In the genomic region with DNA sequence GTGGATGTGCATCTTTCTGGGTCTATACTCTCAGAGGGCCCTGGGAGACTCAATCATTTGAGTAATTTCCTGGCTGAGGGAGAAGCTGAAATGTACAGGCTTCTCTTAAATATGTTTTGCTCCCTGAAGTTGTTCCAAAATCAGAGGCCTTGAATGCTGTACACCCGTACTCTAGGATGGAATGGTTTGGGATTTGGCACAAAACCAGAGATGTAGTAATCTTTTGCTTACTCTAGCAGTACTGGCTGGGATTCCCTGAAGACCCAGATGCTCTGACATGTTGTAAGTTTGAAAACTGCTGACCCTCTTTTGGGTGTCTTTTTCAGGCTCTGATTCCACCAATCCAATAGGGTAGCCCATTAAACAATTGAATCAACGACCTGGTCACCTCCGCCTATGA, we compare ENCODE assay signal across 28 cellular contexts. TPM values are rescaled to one million over a fixed set of nuclear protein-coding genes. Genes with fewer than 3 reads are reported as not detected.
DNase-seq lines count a peak whose midpoint lies in the region; ATAC-seq and TF ChIP-seq lines count a peak whose summit lies in the region.
"Had no signal": no experiment of that assay in that cellular context is flagged by ENCODE, and none has a peak within 500 bp of the region (broad histone marks: within the 10 kb centered on the region; RNA-seq: fewer than 3 reads in every experiment).

No MANE protein-coding gene starts in this region.

- 69% methylated on average over 3 of the region's 3 CpGs for WGBS in esophagus muscularis mucosa
- 62 to 79% (median 76%) methylated on average over 3 of the region's 3 CpGs for WGBS in stomach, 5 donors

- ATAC-seq in left lobe of liver: peak; percentile 35
- ATAC-seq in GM19463 (IDR thresholded peaks at IDR 0.05; ENCODE audit: unreplicated experiment): no peak
- ATAC-seq: activated CD4-positive, CD25-positive, alpha-beta regulatory T cell treated with anti-CD3 and anti-CD28 coated beads, Interleukin-2, amount 50 U/mL, for 24 hours; effector memory CD8-positive, alpha-beta T cell; GM12878; natural killer cell; stimulated activated naive B cell treated with anti-CD40 and anti-IgM and Interleukin-4, amounts not matched to agents 10 μg/mL and 1 μg/mL and 100 μg/mL, for 72 hours had no signal

- BruUV-seq in Calu3 (replicated peaks; lab: Mats Ljungman, UMichigan): no TSS peak

- intact Hi-C loops in esophagus muscularis mucosa (cut with DNase I) (no loop called here), stomach (cut with DNase I; ENCODE audit: low total_unique reads) (no loop called here), Calu3 (cut with micrococcal nuclease; ENCODE audit: unreplicated experiment) (no loop called here)

- DNase-seq in AG10803 (ENCODE audit: low read depth) (peak; percentile 55), esophagus muscularis mucosa (ENCODE audit: extremely low spot score) (no peak), left lobe of liver (ENCODE audit: low spot score) (no peak), stomach (no peak), GM19238 (ENCODE audit: insufficient read length, low spot score) (no peak), Calu3 (no peak)
- DNase-seq: activated CD4-positive, alpha-beta T cell treated with anti-CD3 and anti-CD28 coated beads, Interleukin-2, amount 50 U/mL, for 48 hours; activated gamma-delta T cell treated with Interleukin-2 at 50 U/mL for 16 hours; activated T-cell treated with anti-CD3 and anti-CD28 coated beads, Interleukin-2, amount 50 U/mL, for 48 hours; central memory CD4-positive, alpha-beta T cell; effector memory CD8-positive, alpha-beta T cell; EL; HCEC 1CT; Karpas-422; natural killer cell; NCI-H2029 treated with DMSO at 0.1 percent for 48 hours; NCI-H526; NK-92 treated with Interleukin-12 subunit alpha and Interleukin-12 subunit beta, amount 100 ng/mL, for 24 hours; nucleus accumbens; SK-N-SH; stimulated activated naive B cell treated with anti-CD40 and anti-IgM and Interleukin-4, amounts not matched to agents 10 μg/mL and 1 μg/mL and 100 μg/mL, for 72 hours; testis had no signal

- H3K4me1 ChIP-seq in esophagus muscularis mucosa: peaks cover 30 to 53% (median 36%) of the 10 kb centered on the region in 4 donors
- peaks cover 10 to 41% (median 20%) of the 10 kb centered on the region in 4 donors for H3K4me1 ChIP-seq in stomach
- H3K4me1 ChIP-seq: testis had no signal

- CTCF ChIA-PET in Calu3 (lab: Charles Lee): no interaction called here

- H3K27ac ChIP-seq in esophagus muscularis mucosa (replicated peaks in 1 of 4) (peak overlapping the region; percentile 38 to 61 (median 52)), stomach (peak overlapping the region in 4 of 5 donors; percentile 18 to 75 (median 40))
- H3K27ac ChIP-seq: skin epidermis, testis had no signal

- H3K36me3 ChIP-seq in esophagus muscularis mucosa (peaks cover 0 to 3% (median 0%) of the 10 kb centered on the region in 4 donors), stomach (no peaks in the 10 kb centered on the region)

- no peak overlapping the region for H3K4me3 ChIP-seq in AG10803 (ENCODE audit: low read length)
- no peak overlapping the region for H3K4me3 ChIP-seq in esophagus muscularis mucosa
- H3K4me3 ChIP-seq in stomach: no peak overlapping the region
- H3K4me3 ChIP-seq: GM12878, skin epidermis, testis had no signal

- H3K9me3 ChIP-seq in esophagus muscularis mucosa (no peaks in the 10 kb centered on the region), stomach (no peaks in the 10 kb centered on the region)
- H3K9me3 ChIP-seq: SK-N-SH, testis had no signal

- peaks cover 45% of the 10 kb centered on the region for H3K27me3 Mint-ChIP-seq in Calu3 (ENCODE audit: unreplicated experiment)

- TF ChIP-seq POLR2A in esophagus muscularis mucosa (IDR thresholded peaks at IDR 0.05; ENCODE audit: low read depth) (no peak), stomach (IDR thresholded peaks at IDR 0.05) (no peak)

- TF ChIP-seq EP300 in esophagus muscularis mucosa (IDR thresholded peaks at IDR 0.05) (no peak), stomach (IDR thresholded peaks at IDR 0.05) (no peak)

- no peaks in the 10 kb centered on the region for H3K36me3 Mint-ChIP-seq in Calu3 (ENCODE audit: insufficient read depth, unreplicated experiment)
- H3K36me3 Mint-ChIP-seq: mesothelial cell of epicardium; natural killer cell; stimulated activated naive B cell treated with anti-CD40 and anti-IgM and Interleukin-4, amounts not matched to agents 10 μg/mL and 1 μg/mL and 100 μg/mL, for 72 hours had no signal

- no peaks in the 10 kb centered on the region for H3K4me1 Mint-ChIP-seq in Calu3 (ENCODE audit: low read depth, unreplicated experiment)
- H3K4me1 Mint-ChIP-seq: mesothelial cell of epicardium; stimulated activated naive B cell treated with anti-CD40 and anti-IgM and Interleukin-4, amounts not matched to agents 10 μg/mL and 1 μg/mL and 100 μg/mL, for 72 hours had no signal

- H3K4me3 Mint-ChIP-seq in Calu3 (ENCODE audit: low read depth, unreplicated experiment): no peak overlapping the region
- H3K4me3 Mint-ChIP-seq: effector memory CD8-positive, alpha-beta T cell; mesothelial cell of epicardium; natural killer cell; stimulated activated naive B cell treated with anti-CD40 and anti-IgM and Interleukin-4, amounts not matched to agents 10 μg/mL and 1 μg/mL and 100 μg/mL, for 72 hours; T-helper 1 cell treated with Interleukin-12 subunit alpha and Interleukin-12 subunit beta and Interleukin-4 antibody, amounts not matched to agents 30 μg/mL and 1 μg/mL, for 36 hours had no signal

- H3K27me3 ChIP-seq in esophagus muscularis mucosa (no peaks in the 10 kb centered on the region), stomach (no peaks in the 10 kb centered on the region)
- H3K27me3 ChIP-seq: testis had no signal

- no peaks in the 10 kb centered on the region for H3K9me3 Mint-ChIP-seq in Calu3 (ENCODE audit: low read depth, unreplicated experiment)
- H3K9me3 Mint-ChIP-seq: effector memory CD8-positive, alpha-beta T cell; mesothelial cell of epicardium; natural killer cell; stimulated activated naive B cell treated with anti-CD40 and anti-IgM and Interleukin-4, amounts not matched to agents 10 μg/mL and 1 μg/mL and 100 μg/mL, for 72 hours; T-helper 1 cell treated with Interleukin-12 subunit alpha and Interleukin-12 subunit beta and Interleukin-4 antibody, amounts not matched to agents 30 μg/mL and 1 μg/mL, for 36 hours had no signal

- no peak overlapping the region for H3K27ac Mint-ChIP-seq in Calu3 (ENCODE audit: unreplicated experiment)
- H3K27ac Mint-ChIP-seq: effector memory CD8-positive, alpha-beta T cell; mesothelial cell of epicardium; natural killer cell; stimulated activated naive B cell treated with anti-CD40 and anti-IgM and Interleukin-4, amounts not matched to agents 10 μg/mL and 1 μg/mL and 100 μg/mL, for 72 hours; T-helper 1 cell treated with Interleukin-12 subunit alpha and Interleukin-12 subunit beta and Interleukin-4 antibody, amounts not matched to agents 30 μg/mL and 1 μg/mL, for 36 hours had no signal

- TF ChIP-seq CTCF in AG10803 (conservative IDR thresholded peaks at IDR 0.05; ENCODE audit: low read length) (no peak), esophagus muscularis mucosa (IDR thresholded peaks at IDR 0.05) (no peak), stomach (IDR thresholded peaks at IDR 0.05) (no peak), Calu3 (IDR thresholded peaks at IDR 0.05; ENCODE audit: unreplicated experiment) (no peak)

RNA-seq across cellular contexts. Expression of a gene that starts 10.4 kb away (rescaled TPM):
- total RNA-seq in esophagus muscularis mucosa: 100 to 1,000 TPM in 2 of 4 donors, 10 to 100 TPM in 2; 59.6 to 134 (median 108) TPM
- 232 TPM for total RNA-seq in left lobe of liver
- total RNA-seq in stomach: 1,000 to 10,000 TPM in 1 of 5 donors, 100 to 1,000 TPM in 1, 10 to 100 TPM in 3; 47.2 to 2,520 (median 84.1) TPM
- 10 to 100 TPM in 2 of 3 donors, 1 to 10 TPM in 1; 6.1 to 15.0 (median 11.9) TPM for polyA plus RNA-seq in stomach
- 6.2 and 6.8 TPM in 2 replicates for total RNA-seq in Calu3 (2022)

RNA-seq across cellular contexts. Expression of a gene that starts 29.4 kb away (rescaled TPM):
- total RNA-seq in esophagus muscularis mucosa (10 to 100 TPM; 11.2 to 18.4 (median 14.3) TPM), left lobe of liver (17.2 TPM), stomach (10 to 100 TPM; 13.8 to 27.2 (median 16.9) TPM), Calu3 (2022) (77.7 and 79.2 TPM in 2 replicates)
- polyA plus RNA-seq in stomach: 10 to 100 TPM; 18.4 to 20.6 (median 18.8) TPM

RNA-seq across cellular contexts. Expression of a gene that starts 33.5 kb away (rescaled TPM):
- 10 to 100 TPM; 10.4 to 19.0 (median 13.6) TPM for total RNA-seq in esophagus muscularis mucosa
- 11.5 TPM for total RNA-seq in left lobe of liver
- 10 to 100 TPM in 4 of 5 donors, not detected in 1; 12.3 to 28.1 (median 22.0) TPM for total RNA-seq in stomach
- 10 to 100 TPM; 17.0 to 33.3 (median 22.3) TPM for polyA plus RNA-seq in stomach
- 43.1 and 43.2 TPM in 2 replicates for total RNA-seq in Calu3 (2022)
